Comparison of ENCODE assay signal across 21 cellular contexts in genomic region chr7:1886361-1887064, GRCh38.
DNase-seq lines count a peak whose midpoint lies in the region; ATAC-seq and TF ChIP-seq lines count a peak whose summit lies in the region.
"Had no signal": no experiment of that assay in that cellular context is flagged by ENCODE, and none has a peak within 500 bp of the region (broad histone marks: within the 10 kb centered on the region; RNA-seq: fewer than 3 reads in every experiment).

No MANE protein-coding gene starts in this region.

- peak; percentile 86 for ATAC-seq in Right ventricle myocardium inferior
- peak; percentile 9 for ATAC-seq in foreskin keratinocyte
- ATAC-seq in stimulated activated effector memory CD8-positive, alpha-beta T cell treated with anti-CD3 and anti-CD28 coated beads, Interleukin-12 subunit alpha, Interleukin-12 subunit beta, amount 100 ng/mL, for 72 hours: no peak
- ATAC-seq in HG02571 (IDR thresholded peaks at IDR 0.05; ENCODE audit: unreplicated experiment): no peak
- no peak for ATAC-seq in GM18868 (IDR thresholded peaks at IDR 0.05; ENCODE audit: unreplicated experiment)
- ATAC-seq: activated T-cell treated with anti-CD3 and anti-CD28 coated beads, Interleukin-2, amount 50 U/mL, for 72 hours; K562; left lung; sciatic nerve; stimulated activated naive CD8-positive, alpha-beta T cell treated with anti-CD3 and anti-CD28 coated beads, Interleukin-15, Interleukin-2, amounts not matched to agents 100 U/mL and 50 U/mL, for 24 hours; upper lobe of right lung had no signal

- H3K27ac ChIP-seq in RWPE1 (peak overlapping the region; percentile 78), foreskin keratinocyte (no peak overlapping the region), transverse colon (no peak overlapping the region)
- H3K27ac ChIP-seq: left lung, upper lobe of right lung had no signal

- intact Hi-C loops in Right ventricle myocardium inferior (cut with DNase I) (no loop called here), cardiac septum (cut with DNase I) (no loop called here), transverse colon (cut with DNase I; ENCODE audit: low total_unique reads) (no loop called here)

- no peaks in the 10 kb centered on the region for H3K36me3 ChIP-seq in transverse colon
- H3K36me3 ChIP-seq: upper lobe of right lung had no signal

- WGBS in transverse colon (ENCODE audit: low coverage in 1 of 2), 2 donors: 88 to 90% methylated on average over 6 to 19 of the region's 19 CpGs

- no peaks in the 10 kb centered on the region for H3K27me3 ChIP-seq in foreskin keratinocyte
- no peaks in the 10 kb centered on the region for H3K27me3 ChIP-seq in transverse colon
- H3K27me3 ChIP-seq: left lung, upper lobe of right lung had no signal

- H3K4me1 ChIP-seq in foreskin keratinocyte: no peaks in the 10 kb centered on the region
- H3K4me1 ChIP-seq in transverse colon: no peaks in the 10 kb centered on the region
- H3K4me1 ChIP-seq: left lung, upper lobe of right lung had no signal

- no peak for TF ChIP-seq EP300 in transverse colon (IDR thresholded peaks at IDR 0.05; ENCODE audit: low read depth)

- no peaks in the 10 kb centered on the region for H3K9me3 Mint-ChIP-seq in stimulated activated effector memory CD8-positive, alpha-beta T cell treated with anti-CD3 and anti-CD28 coated beads, Interleukin-12 subunit alpha, Interleukin-12 subunit beta, amount 100 ng/mL, for 72 hours
- H3K9me3 Mint-ChIP-seq: brain had no signal

- peaks cover 47% of the 10 kb centered on the region for H3K4me1 Mint-ChIP-seq in stimulated activated effector memory CD8-positive, alpha-beta T cell treated with anti-CD3 and anti-CD28 coated beads, Interleukin-12 subunit alpha, Interleukin-12 subunit beta, amount 100 ng/mL, for 72 hours

- in situ Hi-C loops in transverse colon (cut with MboI; ENCODE audit: low pct_ligation_motif_present in 1 of 4, low pct_unique_long_range_greater_than_20kb in 1 of 4, low sequenced_read_pairs in 3 of 4): no loop called here

- no peak overlapping the region for H3K4me3 ChIP-seq in transverse colon
- H3K4me3 ChIP-seq: K562, left lung, upper lobe of right lung had no signal

- no peaks in the 10 kb centered on the region for H3K36me3 Mint-ChIP-seq in stimulated activated effector memory CD8-positive, alpha-beta T cell treated with anti-CD3 and anti-CD28 coated beads, Interleukin-12 subunit alpha, Interleukin-12 subunit beta, amount 100 ng/mL, for 72 hours

- H3K4me3 Mint-ChIP-seq in stimulated activated effector memory CD8-positive, alpha-beta T cell treated with anti-CD3 and anti-CD28 coated beads, Interleukin-12 subunit alpha, Interleukin-12 subunit beta, amount 100 ng/mL, for 72 hours: no peak overlapping the region
- H3K4me3 Mint-ChIP-seq: activated naive CD8-positive, alpha-beta T cell treated with anti-CD3 and anti-CD28 coated beads, Interleukin-2, amount 10 ng/mL, durations not matched to agents 7 days and 5 days; activated T-cell treated with anti-CD3 and anti-CD28 coated beads, Interleukin-2, amount 50 U/mL, for 72 hours; brain; CD4-positive, alpha-beta memory T cell; T-helper 1 cell treated with Interleukin-12 subunit alpha and Interleukin-12 subunit beta and Interleukin-4 antibody, amounts not matched to agents 30 μg/mL and 1 μg/mL, for 36 hours had no signal

- DNase-seq in Right ventricle myocardium inferior (ENCODE audit: missing footprints): peak; percentile 70
- no peak for DNase-seq in cardiac septum (ENCODE audit: low spot score)
- peak; percentile 63 for DNase-seq in RWPE1 (ENCODE audit: low spot score)
- DNase-seq in foreskin keratinocyte: peak; percentile 40 to 88
- no peak for DNase-seq in stimulated activated effector memory CD8-positive, alpha-beta T cell treated with anti-CD3 and anti-CD28 coated beads, Interleukin-12 subunit alpha, Interleukin-12 subunit beta, amount 100 ng/mL, for 72 hours (ENCODE audit: low spot score in 2 of 2)
- DNase-seq in transverse colon: no peak
- DNase-seq: activated CD8-positive, alpha-beta memory T cell treated with anti-CD3 and anti-CD28 coated beads for 24 hours; activated naive CD8-positive, alpha-beta T cell treated with anti-CD3 and anti-CD28 coated beads, Interleukin-2, amount 10 ng/mL, durations not matched to agents 7 days and 5 days; activated T-cell treated with anti-CD3 and anti-CD28 coated beads, Interleukin-2, amount 50 U/mL, for 72 hours; H7; NCI-H1092; stimulated activated naive CD8-positive, alpha-beta T cell treated with anti-CD3 and anti-CD28 coated beads, Interleukin-15, Interleukin-2, amounts not matched to agents 100 U/mL and 50 U/mL, for 24 hours; upper lobe of right lung had no signal

- CTCF ChIA-PET in RWPE1 (lab: Yijun Ruan, JAX): no interaction called here

- TF ChIP-seq CTCF in RWPE1 (conservative IDR thresholded peaks at IDR 0.05; ENCODE audit: low read depth) (no peak), foreskin keratinocyte (conservative IDR thresholded peaks at IDR 0.05) (no peak), transverse colon (IDR thresholded peaks at IDR 0.05) (no peak)

- peak overlapping the region; percentile 54 for H3K27ac Mint-ChIP-seq in stimulated activated effector memory CD8-positive, alpha-beta T cell treated with anti-CD3 and anti-CD28 coated beads, Interleukin-12 subunit alpha, Interleukin-12 subunit beta, amount 100 ng/mL, for 72 hours
- H3K27ac Mint-ChIP-seq: activated naive CD8-positive, alpha-beta T cell treated with anti-CD3 and anti-CD28 coated beads, Interleukin-2, amount 10 ng/mL, durations not matched to agents 7 days and 5 days; activated T-cell treated with anti-CD3 and anti-CD28 coated beads, Interleukin-2, amount 50 U/mL, for 72 hours; T-helper 1 cell treated with Interleukin-12 subunit alpha and Interleukin-12 subunit beta and Interleukin-4 antibody, amounts not matched to agents 30 μg/mL and 1 μg/mL, for 36 hours had no signal

- no peak for TF ChIP-seq POLR2A in transverse colon (IDR thresholded peaks at IDR 0.05)

- H3K9me3 ChIP-seq in transverse colon: no peaks in the 10 kb centered on the region
- H3K9me3 ChIP-seq: upper lobe of right lung had no signal

- POLR2A ChIA-PET in RWPE1 (lab: Yijun Ruan, JAX; ENCODE audit: low non-redundant PET): interaction anchor here (0.6 kb wide), 1 partner anchor 270 kb away, joined by 3 read pairs; no protein-coding TSS in a partner anchor

Comparison
In these comparisons a context has a peak if more than half of its experiments do, and no peak if none do; other contexts are left out.
1. DNase-seq: peak in Right ventricle myocardium inferior (single experiment), RWPE1 (single experiment) and foreskin keratinocyte (2 of 2); none in cardiac septum (single experiment), stimulated activated effector memory CD8-positive, alpha-beta T cell treated with anti-CD3 and anti-CD28 coated beads, Interleukin-12 subunit alpha, Interleukin-12 subunit beta, amount 100 ng/mL, for 72 hours (0 of 2) and transverse colon (single experiment).
2. ATAC-seq: peak in Right ventricle myocardium inferior (single experiment) and foreskin keratinocyte (single experiment); none in stimulated activated effector memory CD8-positive, alpha-beta T cell treated with anti-CD3 and anti-CD28 coated beads, Interleukin-12 subunit alpha, Interleukin-12 subunit beta, amount 100 ng/mL, for 72 hours (single experiment), HG02571 (single experiment) and GM18868 (single experiment).